Comparison of ENCODE assay signal across 8 cellular contexts in genomic region chr1:7218210-7218832, GRCh38.
DNase-seq lines count a peak whose midpoint lies in the region; ATAC-seq and TF ChIP-seq lines count a peak whose summit lies in the region.

No MANE protein-coding gene starts in this region.

- CTCF ChIA-PET in mammary epithelial cell (lab: Charles Lee; ENCODE audit: low non-redundant PET) = interaction anchor here (0.5 to 0.6 kb wide), 3 partner anchors 173 to 574 kb away, joined by 3 to 5 read pairs (median 4); no protein-coding TSS in a partner anchor

- no peak overlapping the region for H3K27ac ChIP-seq in mammary epithelial cell (ENCODE audit: insufficient read depth, low read depth, low read length)
- H3K27ac ChIP-seq in lung (ENCODE audit: low read depth in 1 of 2, low read length in 1 of 2) = no peak overlapping the region

- H2AFZ ChIP-seq in mammary epithelial cell (ENCODE audit: low read depth, low read length) = no peak overlapping the region

- no peak overlapping the region for H3K4me3 ChIP-seq in mammary epithelial cell (replicated peaks in 1 of 3; ENCODE audit: insufficient read depth in 1 of 3, low read depth in 2 of 3, low read length in 3 of 3)
- no peak overlapping the region for H3K4me3 ChIP-seq in lung

- H3K9ac ChIP-seq in mammary epithelial cell (ENCODE audit: insufficient read depth, low read length) = no peak overlapping the region

- DNase-seq in DMS153 (lab: John Stamatoyannopoulos, UW) (peak; percentile 51), HK-2 (ENCODE audit: unreplicated experiment) (peak; percentile 41), NCI-H82 treated with DMSO at 0.1 percent for 48 hours (lab: John Stamatoyannopoulos, UW; ENCODE audit: unreplicated experiment) (peak; percentile 59), mammary epithelial cell (peak; percentile 14), lung (ENCODE audit: low spot score) (no peak)

- dilution Hi-C loops in mammary epithelial cell (cut with HindIII; ENCODE audit: low sequenced_read_pairs) = loop anchor here (10.0 kb wide), 1 partner anchor 174 kb away; no protein-coding TSS in a partner anchor

- H3K9me3 ChIP-seq in mammary epithelial cell (replicated peaks; ENCODE audit: insufficient read depth, low read length) = no peaks in the 10 kb centered on the region
- H3K9me3 ChIP-seq in lung (ENCODE audit: control insufficient read depth in 2 of 2, insufficient read depth in 1 of 2, low read length in 1 of 2) = peaks cover 0 to 5% of the 10 kb centered on the region in 2 donors

- in situ Hi-C loops in mammary epithelial cell (cut with MboI; ENCODE audit: low sequenced_read_pairs in 2 of 2) = loop anchor here (10.0 to 25.0 kb wide), 4 partner anchors 174 to 506 kb away; partner anchors contain the start of gene DNAJC11 (in 1 of the 2)

- H3K4me2 ChIP-seq in mammary epithelial cell (ENCODE audit: insufficient read depth, low read depth, low read length) = no peak overlapping the region

- no peaks in the 10 kb centered on the region for H4K20me1 ChIP-seq in mammary epithelial cell (ENCODE audit: insufficient read depth, low read length)

- intact Hi-C loops in mammary epithelial cell (cut with micrococcal nuclease) = loop anchor here (5.0 to 10.0 kb wide), 2 partner anchors 734 to 856 kb away; no protein-coding TSS in a partner anchor

- ATAC-seq in lung (ENCODE audit: insufficient read depth, low FRiP score) = no peak
- no peak for ATAC-seq in HG03095 (IDR thresholded peaks at IDR 0.05; ENCODE audit: unreplicated experiment)
- no peak for ATAC-seq in HG03432 (IDR thresholded peaks at IDR 0.05; ENCODE audit: unreplicated experiment)
- ATAC-seq in HG03354 (IDR thresholded peaks at IDR 0.05; ENCODE audit: poor library complexity, severe bottlenecking, unreplicated experiment) = no peak

- H3K36me3 ChIP-seq in mammary epithelial cell (ENCODE audit: insufficient read depth, low read length) (no peaks in the 10 kb centered on the region), lung (ENCODE audit: control insufficient read depth in 2 of 2, insufficient read depth in 2 of 2, low read length in 2 of 2) (no peaks in the 10 kb centered on the region)

- H3K27me3 ChIP-seq in mammary epithelial cell (ENCODE audit: insufficient read depth, low read length) (no peaks in the 10 kb centered on the region), lung (ENCODE audit: control insufficient read depth, insufficient read depth) (no peaks in the 10 kb centered on the region)

- TF ChIP-seq CTCF in mammary epithelial cell (conservative IDR thresholded peaks at IDR 0.05 in 1 of 2, IDR thresholded peaks at IDR 0.05 in 1 of 2; ENCODE audit: extremely low read depth in 1 of 2, insufficient read depth in 1 of 2, low read depth in 1 of 2, low read length in 2 of 2) = peak; percentile 78 to 83
- peak; percentile 21 for TF ChIP-seq CTCF in lung (IDR thresholded peaks at IDR 0.05; ENCODE audit: control extremely low read depth, extremely low read depth)

- WGBS in mammary epithelial cell (ENCODE audit: low coverage, missing lambda C conversion rate) = 20% methylated on average over 9 of the region's 9 CpGs
- WGBS in lung, 2 donors = 26% methylated on average over 9 of the region's 9 CpGs

- H3K4me1 ChIP-seq in mammary epithelial cell (ENCODE audit: insufficient read depth, low read length) (no peaks in the 10 kb centered on the region), lung (ENCODE audit: control insufficient read depth in 2 of 2, insufficient read depth in 2 of 2, low read length in 2 of 2) (no peaks in the 10 kb centered on the region)

- no peaks in the 10 kb centered on the region for H3K79me2 ChIP-seq in mammary epithelial cell (ENCODE audit: insufficient read depth, low read length)

- no TSS peak for BruUV-seq in mammary epithelial cell (replicated peaks; lab: Mats Ljungman, UMichigan)
